In the genomic region with DNA sequence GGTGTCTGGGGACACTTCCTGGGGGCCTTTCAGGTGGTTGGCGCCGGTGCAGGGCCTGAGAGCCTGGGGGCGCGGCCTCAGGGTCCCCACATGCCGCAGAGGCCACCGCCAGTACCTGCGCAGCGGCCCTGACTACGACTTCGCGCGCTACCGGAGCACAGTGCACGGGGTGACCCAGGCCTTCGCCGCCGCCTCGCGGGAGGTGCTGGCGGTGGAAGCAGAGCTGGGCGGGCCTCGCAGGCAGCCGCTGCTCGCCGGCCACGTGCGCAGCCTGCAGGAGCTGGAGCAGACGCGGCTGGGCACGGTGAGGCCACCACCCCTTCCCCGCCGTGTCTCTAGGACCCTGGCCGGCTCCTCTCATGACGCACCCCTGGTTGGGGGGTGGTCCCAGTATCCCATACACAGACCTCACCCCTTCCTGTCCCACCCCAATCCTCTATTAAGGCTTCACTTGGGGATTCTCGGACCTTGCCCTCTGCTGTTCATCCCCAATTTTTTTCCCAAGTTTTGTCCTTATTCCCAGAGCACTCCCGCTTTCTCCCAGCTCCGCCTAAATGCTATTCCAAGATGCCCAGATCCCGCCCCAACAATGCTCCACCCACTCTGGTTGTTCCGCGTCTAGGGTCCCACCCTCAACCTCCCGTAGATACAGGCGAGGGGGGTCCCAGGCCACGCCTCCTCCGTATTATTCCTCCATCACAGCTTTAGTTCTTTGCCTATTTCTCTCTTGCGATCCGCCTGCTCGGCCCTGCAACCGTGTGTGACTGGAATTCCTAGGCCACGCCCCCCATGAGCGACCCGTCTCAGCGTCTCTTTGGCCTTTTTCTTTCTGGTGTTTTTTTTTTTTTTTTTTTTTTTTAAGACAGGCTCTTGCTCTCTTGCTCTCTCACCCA, we compare ENCODE assay signal across 1 cellular context.
TF ChIP-seq lines count a peak whose summit lies in the region.

No MANE protein-coding gene starts in this region.

TF ChIP-seq in WTC11, 78 proteins besides CTCF, POLR2A, EP300 and RAD21 (continued from another document and continues in another):
- TF ChIP-seq, protein P1, sequence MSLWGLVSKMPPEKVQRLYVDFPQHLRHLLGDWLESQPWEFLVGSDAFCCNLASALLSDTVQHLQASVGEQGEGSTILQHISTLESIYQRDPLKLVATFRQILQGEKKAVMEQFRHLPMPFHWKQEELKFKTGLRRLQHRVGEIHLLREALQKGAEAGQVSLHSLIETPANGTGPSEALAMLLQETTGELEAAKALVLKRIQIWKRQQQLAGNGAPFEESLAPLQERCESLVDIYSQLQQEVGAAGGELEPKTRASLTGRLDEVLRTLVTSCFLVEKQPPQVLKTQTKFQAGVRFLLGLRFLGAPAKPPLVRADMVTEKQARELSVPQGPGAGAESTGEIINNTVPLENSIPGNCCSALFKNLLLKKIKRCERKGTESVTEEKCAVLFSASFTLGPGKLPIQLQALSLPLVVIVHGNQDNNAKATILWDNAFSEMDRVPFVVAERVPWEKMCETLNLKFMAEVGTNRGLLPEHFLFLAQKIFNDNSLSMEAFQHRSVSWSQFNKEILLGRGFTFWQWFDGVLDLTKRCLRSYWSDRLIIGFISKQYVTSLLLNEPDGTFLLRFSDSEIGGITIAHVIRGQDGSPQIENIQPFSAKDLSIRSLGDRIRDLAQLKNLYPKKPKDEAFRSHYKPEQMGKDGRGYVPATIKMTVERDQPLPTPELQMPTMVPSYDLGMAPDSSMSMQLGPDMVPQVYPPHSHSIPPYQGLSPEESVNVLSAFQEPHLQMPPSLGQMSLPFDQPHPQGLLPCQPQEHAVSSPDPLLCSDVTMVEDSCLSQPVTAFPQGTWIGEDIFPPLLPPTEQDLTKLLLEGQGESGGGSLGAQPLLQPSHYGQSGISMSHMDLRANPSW (CRISPR knock-in tag; conservative IDR thresholded peaks at IDR 0.05; ENCODE audit: low read depth), result no peak
- peak; percentile 73; the same call in 1 of the 2 replicates for TF ChIP-seq NFATC4 (CRISPR knock-in tag; IDR thresholded peaks at IDR 0.05)
- TF ChIP-seq FOXJ3 (CRISPR knock-in tag; IDR thresholded peaks at IDR 0.05; ENCODE audit: borderline replicate concordance), result no peak
- TF ChIP-seq, protein P2, sequence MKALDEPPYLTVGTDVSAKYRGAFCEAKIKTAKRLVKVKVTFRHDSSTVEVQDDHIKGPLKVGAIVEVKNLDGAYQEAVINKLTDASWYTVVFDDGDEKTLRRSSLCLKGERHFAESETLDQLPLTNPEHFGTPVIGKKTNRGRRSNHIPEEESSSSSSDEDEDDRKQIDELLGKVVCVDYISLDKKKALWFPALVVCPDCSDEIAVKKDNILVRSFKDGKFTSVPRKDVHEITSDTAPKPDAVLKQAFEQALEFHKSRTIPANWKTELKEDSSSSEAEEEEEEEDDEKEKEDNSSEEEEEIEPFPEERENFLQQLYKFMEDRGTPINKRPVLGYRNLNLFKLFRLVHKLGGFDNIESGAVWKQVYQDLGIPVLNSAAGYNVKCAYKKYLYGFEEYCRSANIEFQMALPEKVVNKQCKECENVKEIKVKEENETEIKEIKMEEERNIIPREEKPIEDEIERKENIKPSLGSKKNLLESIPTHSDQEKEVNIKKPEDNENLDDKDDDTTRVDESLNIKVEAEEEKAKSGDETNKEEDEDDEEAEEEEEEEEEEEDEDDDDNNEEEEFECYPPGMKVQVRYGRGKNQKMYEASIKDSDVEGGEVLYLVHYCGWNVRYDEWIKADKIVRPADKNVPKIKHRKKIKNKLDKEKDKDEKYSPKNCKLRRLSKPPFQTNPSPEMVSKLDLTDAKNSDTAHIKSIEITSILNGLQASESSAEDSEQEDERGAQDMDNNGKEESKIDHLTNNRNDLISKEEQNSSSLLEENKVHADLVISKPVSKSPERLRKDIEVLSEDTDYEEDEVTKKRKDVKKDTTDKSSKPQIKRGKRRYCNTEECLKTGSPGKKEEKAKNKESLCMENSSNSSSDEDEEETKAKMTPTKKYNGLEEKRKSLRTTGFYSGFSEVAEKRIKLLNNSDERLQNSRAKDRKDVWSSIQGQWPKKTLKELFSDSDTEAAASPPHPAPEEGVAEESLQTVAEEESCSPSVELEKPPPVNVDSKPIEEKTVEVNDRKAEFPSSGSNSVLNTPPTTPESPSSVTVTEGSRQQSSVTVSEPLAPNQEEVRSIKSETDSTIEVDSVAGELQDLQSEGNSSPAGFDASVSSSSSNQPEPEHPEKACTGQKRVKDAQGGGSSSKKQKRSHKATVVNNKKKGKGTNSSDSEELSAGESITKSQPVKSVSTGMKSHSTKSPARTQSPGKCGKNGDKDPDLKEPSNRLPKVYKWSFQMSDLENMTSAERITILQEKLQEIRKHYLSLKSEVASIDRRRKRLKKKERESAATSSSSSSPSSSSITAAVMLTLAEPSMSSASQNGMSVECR (CRISPR knock-in tag; IDR thresholded peaks at IDR 0.05; ENCODE audit: borderline replicate concordance), result peak; percentile 83
- TF ChIP-seq ATF1 (CRISPR knock-in tag; IDR thresholded peaks at IDR 0.05), result no peak
- no peak for TF ChIP-seq MXD4 (CRISPR knock-in tag; IDR thresholded peaks at IDR 0.05; ENCODE audit: borderline replicate concordance)
- TF ChIP-seq, protein P3, sequence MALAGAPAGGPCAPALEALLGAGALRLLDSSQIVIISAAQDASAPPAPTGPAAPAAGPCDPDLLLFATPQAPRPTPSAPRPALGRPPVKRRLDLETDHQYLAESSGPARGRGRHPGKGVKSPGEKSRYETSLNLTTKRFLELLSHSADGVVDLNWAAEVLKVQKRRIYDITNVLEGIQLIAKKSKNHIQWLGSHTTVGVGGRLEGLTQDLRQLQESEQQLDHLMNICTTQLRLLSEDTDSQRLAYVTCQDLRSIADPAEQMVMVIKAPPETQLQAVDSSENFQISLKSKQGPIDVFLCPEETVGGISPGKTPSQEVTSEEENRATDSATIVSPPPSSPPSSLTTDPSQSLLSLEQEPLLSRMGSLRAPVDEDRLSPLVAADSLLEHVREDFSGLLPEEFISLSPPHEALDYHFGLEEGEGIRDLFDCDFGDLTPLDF (CRISPR knock-in tag; IDR thresholded peaks at IDR 0.05), result peak; percentile 56; the same call in 1 of the 2 replicates
- TF ChIP-seq, protein P4, sequence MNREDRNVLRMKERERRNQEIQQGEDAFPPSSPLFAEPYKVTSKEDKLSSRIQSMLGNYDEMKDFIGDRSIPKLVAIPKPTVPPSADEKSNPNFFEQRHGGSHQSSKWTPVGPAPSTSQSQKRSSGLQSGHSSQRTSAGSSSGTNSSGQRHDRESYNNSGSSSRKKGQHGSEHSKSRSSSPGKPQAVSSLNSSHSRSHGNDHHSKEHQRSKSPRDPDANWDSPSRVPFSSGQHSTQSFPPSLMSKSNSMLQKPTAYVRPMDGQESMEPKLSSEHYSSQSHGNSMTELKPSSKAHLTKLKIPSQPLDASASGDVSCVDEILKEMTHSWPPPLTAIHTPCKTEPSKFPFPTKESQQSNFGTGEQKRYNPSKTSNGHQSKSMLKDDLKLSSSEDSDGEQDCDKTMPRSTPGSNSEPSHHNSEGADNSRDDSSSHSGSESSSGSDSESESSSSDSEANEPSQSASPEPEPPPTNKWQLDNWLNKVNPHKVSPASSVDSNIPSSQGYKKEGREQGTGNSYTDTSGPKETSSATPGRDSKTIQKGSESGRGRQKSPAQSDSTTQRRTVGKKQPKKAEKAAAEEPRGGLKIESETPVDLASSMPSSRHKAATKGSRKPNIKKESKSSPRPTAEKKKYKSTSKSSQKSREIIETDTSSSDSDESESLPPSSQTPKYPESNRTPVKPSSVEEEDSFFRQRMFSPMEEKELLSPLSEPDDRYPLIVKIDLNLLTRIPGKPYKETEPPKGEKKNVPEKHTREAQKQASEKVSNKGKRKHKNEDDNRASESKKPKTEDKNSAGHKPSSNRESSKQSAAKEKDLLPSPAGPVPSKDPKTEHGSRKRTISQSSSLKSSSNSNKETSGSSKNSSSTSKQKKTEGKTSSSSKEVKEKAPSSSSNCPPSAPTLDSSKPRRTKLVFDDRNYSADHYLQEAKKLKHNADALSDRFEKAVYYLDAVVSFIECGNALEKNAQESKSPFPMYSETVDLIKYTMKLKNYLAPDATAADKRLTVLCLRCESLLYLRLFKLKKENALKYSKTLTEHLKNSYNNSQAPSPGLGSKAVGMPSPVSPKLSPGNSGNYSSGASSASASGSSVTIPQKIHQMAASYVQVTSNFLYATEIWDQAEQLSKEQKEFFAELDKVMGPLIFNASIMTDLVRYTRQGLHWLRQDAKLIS (CRISPR knock-in tag; IDR thresholded peaks at IDR 0.05; ENCODE audit: borderline replicate concordance), result no peak
- TF ChIP-seq TEAD1 (CRISPR knock-in tag; IDR thresholded peaks at IDR 0.05), result peak; percentile 21; the same call in 1 of the 2 replicates
- peak; percentile 74; the same call in 1 of the 2 replicates for TF ChIP-seq GABPB1 (CRISPR knock-in tag; IDR thresholded peaks at IDR 0.05)
- TF ChIP-seq, protein P5, sequence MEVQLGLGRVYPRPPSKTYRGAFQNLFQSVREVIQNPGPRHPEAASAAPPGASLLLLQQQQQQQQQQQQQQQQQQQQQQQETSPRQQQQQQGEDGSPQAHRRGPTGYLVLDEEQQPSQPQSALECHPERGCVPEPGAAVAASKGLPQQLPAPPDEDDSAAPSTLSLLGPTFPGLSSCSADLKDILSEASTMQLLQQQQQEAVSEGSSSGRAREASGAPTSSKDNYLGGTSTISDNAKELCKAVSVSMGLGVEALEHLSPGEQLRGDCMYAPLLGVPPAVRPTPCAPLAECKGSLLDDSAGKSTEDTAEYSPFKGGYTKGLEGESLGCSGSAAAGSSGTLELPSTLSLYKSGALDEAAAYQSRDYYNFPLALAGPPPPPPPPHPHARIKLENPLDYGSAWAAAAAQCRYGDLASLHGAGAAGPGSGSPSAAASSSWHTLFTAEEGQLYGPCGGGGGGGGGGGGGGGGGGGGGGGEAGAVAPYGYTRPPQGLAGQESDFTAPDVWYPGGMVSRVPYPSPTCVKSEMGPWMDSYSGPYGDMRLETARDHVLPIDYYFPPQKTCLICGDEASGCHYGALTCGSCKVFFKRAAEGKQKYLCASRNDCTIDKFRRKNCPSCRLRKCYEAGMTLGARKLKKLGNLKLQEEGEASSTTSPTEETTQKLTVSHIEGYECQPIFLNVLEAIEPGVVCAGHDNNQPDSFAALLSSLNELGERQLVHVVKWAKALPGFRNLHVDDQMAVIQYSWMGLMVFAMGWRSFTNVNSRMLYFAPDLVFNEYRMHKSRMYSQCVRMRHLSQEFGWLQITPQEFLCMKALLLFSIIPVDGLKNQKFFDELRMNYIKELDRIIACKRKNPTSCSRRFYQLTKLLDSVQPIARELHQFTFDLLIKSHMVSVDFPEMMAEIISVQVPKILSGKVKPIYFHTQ (CRISPR knock-in tag; IDR thresholded peaks at IDR 0.05), result no peak
- peak; percentile 61; the same call in 1 of the 2 replicates for TF ChIP-seq SP1 (CRISPR knock-in tag; conservative IDR thresholded peaks at IDR 0.05)
- TF ChIP-seq ZNF263 (CRISPR knock-in tag; IDR thresholded peaks at IDR 0.05; ENCODE audit: low read depth), result no peak
- no peak for TF ChIP-seq NR3C1 (CRISPR knock-in tag; conservative IDR thresholded peaks at IDR 0.05; ENCODE audit: low read depth)
- no peak for TF ChIP-seq ZNF121 (CRISPR knock-in tag; IDR thresholded peaks at IDR 0.05)
- TF ChIP-seq NR2C2 (CRISPR knock-in tag; IDR thresholded peaks at IDR 0.05), result peak; percentile 58; the same call in 1 of the 2 replicates
- TF ChIP-seq ZNF416 (CRISPR knock-in tag; IDR thresholded peaks at IDR 0.05), result peak; percentile 37; the same call in 1 of the 2 replicates
- TF ChIP-seq, protein P6, sequence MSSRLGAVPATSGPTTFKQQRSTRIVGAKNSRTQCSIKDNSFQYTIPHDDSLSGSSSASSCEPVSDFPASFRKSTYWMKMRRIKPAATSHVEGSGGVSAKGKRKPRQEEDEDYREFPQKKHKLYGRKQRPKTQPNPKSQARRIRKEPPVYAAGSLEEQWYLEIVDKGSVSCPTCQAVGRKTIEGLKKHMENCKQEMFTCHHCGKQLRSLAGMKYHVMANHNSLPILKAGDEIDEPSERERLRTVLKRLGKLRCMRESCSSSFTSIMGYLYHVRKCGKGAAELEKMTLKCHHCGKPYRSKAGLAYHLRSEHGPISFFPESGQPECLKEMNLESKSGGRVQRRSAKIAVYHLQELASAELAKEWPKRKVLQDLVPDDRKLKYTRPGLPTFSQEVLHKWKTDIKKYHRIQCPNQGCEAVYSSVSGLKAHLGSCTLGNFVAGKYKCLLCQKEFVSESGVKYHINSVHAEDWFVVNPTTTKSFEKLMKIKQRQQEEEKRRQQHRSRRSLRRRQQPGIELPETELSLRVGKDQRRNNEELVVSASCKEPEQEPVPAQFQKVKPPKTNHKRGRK (CRISPR knock-in tag; IDR thresholded peaks at IDR 0.05; ENCODE audit: borderline replicate concordance), result no peak
- TF ChIP-seq FOXP1 (CRISPR knock-in tag; IDR thresholded peaks at IDR 0.05; ENCODE audit: borderline replicate concordance), result peak; percentile 90
- TF ChIP-seq, protein P7, sequence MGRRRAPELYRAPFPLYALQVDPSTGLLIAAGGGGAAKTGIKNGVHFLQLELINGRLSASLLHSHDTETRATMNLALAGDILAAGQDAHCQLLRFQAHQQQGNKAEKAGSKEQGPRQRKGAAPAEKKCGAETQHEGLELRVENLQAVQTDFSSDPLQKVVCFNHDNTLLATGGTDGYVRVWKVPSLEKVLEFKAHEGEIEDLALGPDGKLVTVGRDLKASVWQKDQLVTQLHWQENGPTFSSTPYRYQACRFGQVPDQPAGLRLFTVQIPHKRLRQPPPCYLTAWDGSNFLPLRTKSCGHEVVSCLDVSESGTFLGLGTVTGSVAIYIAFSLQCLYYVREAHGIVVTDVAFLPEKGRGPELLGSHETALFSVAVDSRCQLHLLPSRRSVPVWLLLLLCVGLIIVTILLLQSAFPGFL (CRISPR knock-in tag; IDR thresholded peaks at IDR 0.05; ENCODE audit: borderline replicate concordance), result no peak; the same call in 1 of the 2 replicates
- TF ChIP-seq TP53 (CRISPR knock-in tag; IDR thresholded peaks at IDR 0.05), result no peak
- TF ChIP-seq RELA (CRISPR knock-in tag; IDR thresholded peaks at IDR 0.05; ENCODE audit: borderline replicate concordance), result peak; percentile 81; the same call in 1 of the 2 replicates
- TF ChIP-seq ESRRA (CRISPR knock-in tag; IDR thresholded peaks at IDR 0.05; ENCODE audit: borderline replicate concordance), result peak; percentile 69; the same call in 1 of the 2 replicates
- no peak for TF ChIP-seq CBFB (CRISPR knock-in tag; IDR thresholded peaks at IDR 0.05; ENCODE audit: low read depth)
- TF ChIP-seq ZNF232 (CRISPR knock-in tag; IDR thresholded peaks at IDR 0.05), result no peak
- no peak for TF ChIP-seq SMAD3 (CRISPR knock-in tag; IDR thresholded peaks at IDR 0.05; ENCODE audit: borderline replicate concordance)
- TF ChIP-seq, protein P8, sequence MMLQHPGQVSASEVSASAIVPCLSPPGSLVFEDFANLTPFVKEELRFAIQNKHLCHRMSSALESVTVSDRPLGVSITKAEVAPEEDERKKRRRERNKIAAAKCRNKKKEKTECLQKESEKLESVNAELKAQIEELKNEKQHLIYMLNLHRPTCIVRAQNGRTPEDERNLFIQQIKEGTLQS (CRISPR knock-in tag; conservative IDR thresholded peaks at IDR 0.05), result peak; percentile 13; the same call in 1 of the 2 replicates
- TF ChIP-seq JAZF1 (CRISPR knock-in tag; IDR thresholded peaks at IDR 0.05), result no peak
- TF ChIP-seq, protein P9, sequence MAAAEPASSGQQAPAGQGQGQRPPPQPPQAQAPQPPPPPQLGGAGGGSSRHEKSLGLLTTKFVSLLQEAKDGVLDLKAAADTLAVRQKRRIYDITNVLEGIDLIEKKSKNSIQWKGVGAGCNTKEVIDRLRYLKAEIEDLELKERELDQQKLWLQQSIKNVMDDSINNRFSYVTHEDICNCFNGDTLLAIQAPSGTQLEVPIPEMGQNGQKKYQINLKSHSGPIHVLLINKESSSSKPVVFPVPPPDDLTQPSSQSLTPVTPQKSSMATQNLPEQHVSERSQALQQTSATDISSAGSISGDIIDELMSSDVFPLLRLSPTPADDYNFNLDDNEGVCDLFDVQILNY (CRISPR knock-in tag; IDR thresholded peaks at IDR 0.05), result no peak
- no peak for TF ChIP-seq HMGA2 (CRISPR knock-in tag; IDR thresholded peaks at IDR 0.05)
- 0 out of 2 replicates have a peak, but pooled peaks have one; percentile 73 for TF ChIP-seq NFE2L1 (CRISPR knock-in tag; IDR thresholded peaks at IDR 0.05)
